In genomic region chr16:87172632-87173031, GRCh38 we compare ENCODE assay signal across 1 cellular context.
TF ChIP-seq lines count a peak whose summit lies in the region.

No MANE protein-coding gene starts in this region.

TF ChIP-seq in H1, 55 proteins besides CTCF, POLR2A, EP300 and RAD21 (continued from another document):
- TF ChIP-seq EGR1 (IDR thresholded peaks at IDR 0.05; ENCODE audit: borderline replicate concordance, low read depth, low read length) = no peak
TF ChIP-seq in H1: peak in this region for 0.
